8 cellular contexts compared by ENCODE assay signal in genomic region chr19:56671613-56671994, GRCh38. TPM values are rescaled to one million over a fixed set of nuclear protein-coding genes. Genes with fewer than 3 reads are reported as not detected.
DNase-seq lines count a peak whose midpoint lies in the region; ATAC-seq and TF ChIP-seq lines count a peak whose summit lies in the region.

Gene ZNF835, minus strand, starts transcription at chr19:56671757. Its CDS starts 6,559 bp downstream, at chr19:56665198.

- peak within 1 kb of the TSS; percentile 29 for H3K27ac ChIP-seq in A673 (ENCODE audit: low read depth, low read length, poor library complexity, severe bottlenecking)
- no peak within 1 kb of the TSS for H3K27ac ChIP-seq in thymus (ENCODE audit: low read depth)

- DNase-seq in A673 (ENCODE audit: low spot score) = peak; percentile 83
- DNase-seq in OCI-M1 (lab: John Stamatoyannopoulos, UW) = peak; percentile 98
- DNase-seq in activated effector memory CD4-positive, alpha-beta T cell treated with Interleukin-2 at 50 U/mL for 16 hours = peak; percentile 62
- peak; percentile 87 for DNase-seq in germinal center (ENCODE audit: low spot score)
- peak; percentile 99 for DNase-seq in posterior vena cava (ENCODE audit: low spot score)

- POLR2A ChIA-PET in A673 (lab: Charles Lee; ENCODE audit: low non-redundant PET) = no interaction called here

- H3K27me3 ChIP-seq in A673 (replicated peaks; ENCODE audit: insufficient read depth, low read depth, low read length, poor library complexity) (no peaks in the 10 kb centered on the region), thymus (ENCODE audit: control insufficient read depth, insufficient read depth) (no peaks in the 10 kb centered on the region)

- no TSS peak for BruUV-seq in A673 (replicated peaks; lab: Mats Ljungman, UMichigan)

- H3K4me1 ChIP-seq in A673 (ENCODE audit: insufficient read depth, low read length, poor library complexity, severe bottlenecking) (no peaks in the 10 kb centered on the region), thymus (ENCODE audit: control insufficient read depth, insufficient read depth, low read length) (no peaks in the 10 kb centered on the region)

- intact Hi-C loops in A673 (cut with micrococcal nuclease; ENCODE audit: unreplicated experiment) (no loop called here), posterior vena cava (cut with DNase I) (no loop called here)

- no peak for TF ChIP-seq CTCF in A673 (conservative IDR thresholded peaks at IDR 0.05; ENCODE audit: low read depth, low read length)

- CTCF ChIA-PET in A673 (lab: Charles Lee) = no interaction called here

- ATAC-seq in HG03342 (IDR thresholded peaks at IDR 0.05; ENCODE audit: unreplicated experiment) = no peak
- ATAC-seq in HG02884 (IDR thresholded peaks at IDR 0.05; ENCODE audit: unreplicated experiment) = no peak

- no peaks in the 10 kb centered on the region for H3K9me3 ChIP-seq in A673 (ENCODE audit: low read depth, low read length, poor library complexity, severe bottlenecking)
- peaks cover 11% of the 10 kb centered on the region for H3K9me3 ChIP-seq in thymus (ENCODE audit: control insufficient read depth)

- H3K36me3 ChIP-seq in A673 (ENCODE audit: insufficient read depth, low read length, poor library complexity, severe bottlenecking) (no peaks in the 10 kb centered on the region), thymus (ENCODE audit: control insufficient read depth, insufficient read depth) (no peaks in the 10 kb centered on the region)

- peak within 1 kb of the TSS; percentile 53 for H3K4me3 ChIP-seq in A673 (ENCODE audit: low read depth, low read length, poor library complexity, severe bottlenecking)
- peak within 1 kb of the TSS; percentile 36 for H3K4me3 ChIP-seq in thymus (ENCODE audit: low read length)

- WGBS in thymus = 2% methylated on average over 32 of the region's 32 CpGs

RNA-seq across cellular contexts. Expression of gene ZNF835, which starts in this region (rescaled TPM):
- total RNA-seq in A673 (2021) (3.2 and 4.6 TPM in 2 replicates), posterior vena cava (1 to 10 TPM; 1.7 to 2.0 TPM)
- polyA plus RNA-seq in thymus = 0.34 TPM
